ENCODE assay signal across 8 cellular contexts in genomic region chr1:202505880-202506562, GRCh38.
DNase-seq lines count a peak whose midpoint lies in the region; ATAC-seq and TF ChIP-seq lines count a peak whose summit lies in the region.
"Not testable (repeated sequence)": the region's sequence is repeated elsewhere in the genome, so short reads cannot be mapped to it uniquely, and the experiment has no call there.

No MANE protein-coding gene starts in this region.

- intact Hi-C loops in Right ventricle myocardium superior (cut with DNase I) = not testable (repeated sequence)
- intact Hi-C loops in left colon (cut with DNase I, micrococcal nuclease) (loop anchor here in 1 of 2 donors (10.0 kb wide), 1 partner anchor 69 kb away; no protein-coding TSS in a partner anchor), sigmoid colon (cut with DNase I) (loop anchor here (5.0 kb wide), 1 partner anchor 36 kb away; no protein-coding TSS in a partner anchor)

- H3K9me3 ChIP-seq in RWPE2 (ENCODE audit: severe bottlenecking); sigmoid colon; upper lobe of left lung: not testable (repeated sequence)

- H3K36me3 Mint-ChIP-seq in nephron (ENCODE audit: low read depth) = not testable (repeated sequence)

- H3K4me1 Mint-ChIP-seq in nephron = peaks cover 56% of the 10 kb centered on the region

- not testable (repeated sequence) for H3K27me3 ChIP-seq in RWPE2 (ENCODE audit: insufficient read depth, poor library complexity, severe bottlenecking); sigmoid colon; upper lobe of left lung

- not testable (repeated sequence) for TF ChIP-seq CTCF in RWPE2 (IDR thresholded peaks at IDR 0.05; ENCODE audit: poor library complexity, severe bottlenecking); nephron (IDR thresholded peaks at IDR 0.05; ENCODE audit: unreplicated experiment in 3 of 3); sigmoid colon (IDR thresholded peaks at IDR 0.05); upper lobe of left lung (IDR thresholded peaks at IDR 0.05)

- H3K4me3 ChIP-seq in RWPE2 (ENCODE audit: severe bottlenecking); upper lobe of left lung: not testable (repeated sequence)
- peak overlapping the region in 2 of 4 donors; percentile 26 to 37 for H3K4me3 ChIP-seq in sigmoid colon

- H3K27me3 Mint-ChIP-seq in nephron (ENCODE audit: low read depth) = not testable (repeated sequence)

- peak overlapping the region; percentile 90 to 98 (median 94) for H3K27ac Mint-ChIP-seq in nephron

- 59 to 69% methylated on average over 6 of the region's 6 CpGs for WGBS in sigmoid colon, 2 donors
- 61 to 83% methylated on average over 6 of the region's 6 CpGs for WGBS in upper lobe of left lung, 2 donors

- DNase-seq in EH (ENCODE audit: low read depth) (peak; percentile 86), caudate nucleus (lab: John Stamatoyannopoulos, UW) (peak in 1 of 61 donors; percentile 87), Right ventricle myocardium superior (peak; percentile 47), left colon (peak; percentile 17 to 50), sigmoid colon (peak; percentile 90)
- not testable (repeated sequence) for DNase-seq in RWPE2 (ENCODE audit: low spot score); upper lobe of left lung

- TF ChIP-seq EP300 in sigmoid colon (IDR thresholded peaks at IDR 0.05) = peak in 1 of 4 donors; percentile 54
- not testable (repeated sequence) for TF ChIP-seq EP300 in upper lobe of left lung (IDR thresholded peaks at IDR 0.05)

- not testable (repeated sequence) for H3K4me3 Mint-ChIP-seq in nephron

- not testable (repeated sequence) for H3K9me3 Mint-ChIP-seq in nephron

- H3K36me3 ChIP-seq in RWPE2 (ENCODE audit: low read depth) = peaks cover 14% of the 10 kb centered on the region
- not testable (repeated sequence) for H3K36me3 ChIP-seq in sigmoid colon, upper lobe of left lung

- TF ChIP-seq POLR2A in sigmoid colon (IDR thresholded peaks at IDR 0.05); upper lobe of left lung (IDR thresholded peaks at IDR 0.05): not testable (repeated sequence)

- H3K27ac ChIP-seq in RWPE2 (ENCODE audit: poor library complexity, severe bottlenecking) (peak overlapping the region; percentile 39), caudate nucleus (ENCODE audit: low read depth, low read length) (peak overlapping the region; percentile 2), sigmoid colon (peak overlapping the region; percentile 89 to 93 (median 91)), upper lobe of left lung (peak overlapping the region in 3 of 4 donors; percentile 24 to 56 (median 48))

- ATAC-seq in RWPE2 (ENCODE audit: low read depth) = not testable (repeated sequence)
- ATAC-seq in Right ventricle myocardium superior (ENCODE audit: poor library complexity) (peak; percentile 65), left colon (peak; percentile 19), upper lobe of left lung (ENCODE audit: low FRiP score in 2 of 2) (peak in 1 of 2 donors; percentile 82)

- H3K4me1 ChIP-seq in RWPE2 (ENCODE audit: insufficient read depth, poor library complexity, severe bottlenecking) (peaks cover 15% of the 10 kb centered on the region), sigmoid colon (peaks cover 0 to 66% (median 29%) of the 10 kb centered on the region in 4 donors)
- H3K4me1 ChIP-seq in upper lobe of left lung = not testable (repeated sequence)

Comparison
In these comparisons a context has a peak if more than half of its experiments do, and no peak if none do; other contexts are left out.
1. H3K27ac ChIP-seq: peak in every context shown above with its lines; median percentile 91 in sigmoid colon; 48 in upper lobe of left lung; 39 in RWPE2; 2 in caudate nucleus.